ENCODE assay signal across 8 cellular contexts in the genomic region with DNA sequence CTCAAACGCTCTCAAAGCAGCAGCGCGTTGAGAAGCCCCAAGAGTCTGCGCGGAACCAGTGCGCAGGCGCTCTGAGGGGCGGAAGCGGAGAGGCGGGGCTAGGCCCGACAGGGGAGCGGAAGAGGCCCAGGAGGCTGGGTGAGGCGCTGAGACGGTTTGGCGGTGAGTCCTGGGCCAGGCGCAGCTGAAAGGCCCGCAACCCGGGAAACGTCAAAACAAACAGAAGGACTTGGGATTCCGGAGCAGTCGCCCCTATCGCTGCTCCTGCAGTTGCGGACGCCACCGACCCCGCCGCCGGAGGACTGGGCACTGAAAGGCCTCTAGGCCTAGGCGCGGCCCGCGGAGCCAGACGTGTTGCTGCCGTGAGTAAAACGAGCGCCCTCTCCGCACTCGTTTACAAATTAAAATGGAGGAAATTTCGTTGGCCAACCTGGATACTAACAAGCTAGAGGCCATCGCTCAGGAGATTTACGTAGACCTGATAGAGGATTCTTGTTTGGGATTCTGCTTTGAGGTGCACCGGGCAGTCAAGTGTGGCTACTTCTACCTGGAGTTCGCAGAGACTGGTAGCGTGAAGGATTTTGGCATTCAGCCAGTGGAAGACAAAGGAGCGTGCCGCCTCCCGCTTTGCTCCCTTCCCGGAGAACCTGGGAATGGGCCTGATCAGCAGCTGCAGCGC. TPM values are rescaled to one million over a fixed set of nuclear protein-coding genes. Genes with fewer than 3 reads are reported as not detected.
DNase-seq lines count a peak whose midpoint lies in the region; TF ChIP-seq lines count a peak whose summit lies in the region.

A gene with protein sequence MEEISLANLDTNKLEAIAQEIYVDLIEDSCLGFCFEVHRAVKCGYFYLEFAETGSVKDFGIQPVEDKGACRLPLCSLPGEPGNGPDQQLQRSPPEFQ (plus strand): TSS at position 129 of the 679 bp plus-strand sequence. CDS start 278 bp downstream, at position 407.

- TF ChIP-seq POLR2A in NB4 (IDR thresholded peaks at IDR 0.05; ENCODE audit: extremely low read depth, insufficient read length), result peak; percentile 75

- no peaks in the 10 kb centered on the region for H3K27me3 ChIP-seq in GM06990 (replicated peaks; ENCODE audit: control insufficient read depth, insufficient read depth, low read length)

- peak; percentile 97 for DNase-seq in GM06990 (ENCODE audit: extremely low read depth, insufficient read length)
- peak; percentile 94 for DNase-seq in HFFc6
- DNase-seq in NB4 (ENCODE audit: low read depth), result peak; percentile 95
- DNase-seq in SK-N-MC (ENCODE audit: low read depth, low spot score), result peak; percentile 82
- DNase-seq in activated naive CD4-positive, alpha-beta T cell treated with anti-CD3 and anti-CD28 coated beads, Interleukin-2, amount 50 U/mL, for 16 hours, result peak; percentile 95
- DNase-seq in globus pallidus (ENCODE audit: low spot score), result peak; percentile 91
- DNase-seq in occipital lobe (lab: John Stamatoyannopoulos, UW), result peak; percentile 91

- H3K9me3 ChIP-seq in SK-N-MC (ENCODE audit: low read depth, low read length), result no peaks in the 10 kb centered on the region

- H3K27me3 Mint-ChIP-seq in HFFc6 (ENCODE audit: insufficient read depth), result no peaks in the 10 kb centered on the region; the same call in 1 of the 2 replicates

- peak within 1 kb of the TSS; percentile 99 for H3K4me3 Mint-ChIP-seq in HFFc6

- H3K9ac ChIP-seq in SK-N-MC (ENCODE audit: insufficient read length), result peak within 1 kb of the TSS; percentile 99

- H3K27ac Mint-ChIP-seq in HFFc6, result peak within 1 kb of the TSS; percentile 100

- H3K27ac ChIP-seq in SK-N-MC, result peak within 1 kb of the TSS; percentile 96
- H3K27ac ChIP-seq in temporal lobe (ENCODE audit: low read depth, low read length), result peak within 1 kb of the TSS; percentile 77

- H3K36me3 ChIP-seq in GM06990 (ENCODE audit: control insufficient read depth, insufficient read depth, low read length) (peaks cover 2% of the 10 kb centered on the region), SK-N-MC (ENCODE audit: insufficient read depth, low read length) (peaks cover 49% of the 10 kb centered on the region)

- H3K4me1 Mint-ChIP-seq in HFFc6 (ENCODE audit: low read depth), result peaks cover 44% of the 10 kb centered on the region

- peaks cover 49% of the 10 kb centered on the region for H3K36me3 Mint-ChIP-seq in HFFc6 (ENCODE audit: low read depth)

- H3K9me3 Mint-ChIP-seq in HFFc6, result no peaks in the 10 kb centered on the region; the same call in 1 of the 2 replicates

- TF ChIP-seq CTCF in GM06990 (IDR thresholded peaks at IDR 0.05; ENCODE audit: insufficient read depth, low read length, poor library complexity, severe bottlenecking) (no peak), HFFc6 (IDR thresholded peaks at IDR 0.05) (no peak), NB4 (IDR thresholded peaks at IDR 0.05; ENCODE audit: low read depth, low read length) (no peak)

- H3K4me3 ChIP-seq in GM06990 (replicated peaks; ENCODE audit: low read depth, low read length) (peak within 1 kb of the TSS; percentile 80), NB4 (ENCODE audit: low read depth, low read length) (peak within 1 kb of the TSS; percentile 94), SK-N-MC (peak within 1 kb of the TSS; percentile 93)

RNA-seq across cellular contexts. Expression of the gene that starts here (rescaled TPM):
- total RNA-seq in HFFc6 (2021; fragmentation: NEBNext Ultra II Directional; extraction: Animal tissue kit (Norgen Biotek cat#: 25700)), result 10 to 100 TPM; 18.3 to 24.0 (median 20.5) TPM
- total RNA-seq in occipital lobe (88.0 TPM), temporal lobe (74.3 TPM)

Comparison
In these comparisons a context has a peak if more than half of its experiments do, and no peak if none do; other contexts are left out.
1. Peak in every context shown above with its lines: DNase-seq, H3K4me3 ChIP-seq and H3K27ac ChIP-seq.